14 cellular contexts compared by ENCODE assay signal in the genomic region with DNA sequence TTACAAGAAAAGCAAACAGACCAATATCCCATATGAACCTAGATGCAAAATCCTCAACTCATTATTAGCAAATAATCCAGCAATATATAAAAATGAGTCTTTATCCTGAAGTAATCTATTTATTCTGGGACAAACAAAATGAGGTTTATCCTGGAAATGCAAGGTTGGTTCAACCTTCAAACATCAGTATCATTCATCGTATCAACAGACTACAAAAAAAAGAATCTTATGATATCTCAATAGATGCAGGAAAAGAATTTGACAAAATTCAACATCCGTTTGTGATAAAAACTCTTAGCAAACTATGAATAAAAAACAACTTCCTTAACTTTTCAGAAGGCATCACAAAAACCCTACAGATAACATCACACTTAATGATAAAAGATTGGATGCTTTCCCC. TPM values are rescaled to one million over a fixed set of nuclear protein-coding genes. Genes with fewer than 3 reads are reported as not detected.
DNase-seq lines count a peak whose midpoint lies in the region; ATAC-seq, FAIRE-seq and TF ChIP-seq lines count a peak whose summit lies in the region.
"Had no signal": no experiment of that assay in that cellular context is flagged by ENCODE, and none has a peak within 500 bp of the region (broad histone marks: within the 10 kb centered on the region; RNA-seq: fewer than 3 reads in every experiment).

No MANE protein-coding gene starts in this region.

- H3K36me3 ChIP-seq in DND-41 (ENCODE audit: insufficient read depth, low read length) (no peaks in the 10 kb centered on the region), small intestine (ENCODE audit: control insufficient read depth in 2 of 2, insufficient read depth in 2 of 2, low read length in 2 of 2) (no peaks in the 10 kb centered on the region)

- no peak for TF ChIP-seq CTCF in DND-41 (IDR thresholded peaks at IDR 0.05; ENCODE audit: borderline replicate concordance, extremely low read depth, low read length, poor library complexity, severe bottlenecking)

- no peaks in the 10 kb centered on the region for H3K79me2 ChIP-seq in DND-41 (ENCODE audit: insufficient read depth, low read length)

- FAIRE-seq in small intestine (lab: Jason Lieb, UNC) = no peak

- CTCF ChIA-PET in activated CD4-positive, alpha-beta T cell treated with anti-CD3 and anti-CD28 coated beads, Interleukin-2, amount 10 ng/mL, durations not matched to agents 7 days and 5 days (lab: Charles Lee) = no interaction called here

- peak overlapping the region; percentile 89; the same call in 1 of the 2 replicates for H3K27ac ChIP-seq in DND-41 (ENCODE audit: low read length)
- H3K27ac ChIP-seq in small intestine (ENCODE audit: low read depth in 1 of 2, low read length in 1 of 2) = no peak overlapping the region

- H3K27me3 ChIP-seq in DND-41 (ENCODE audit: insufficient read depth, low read length, poor library complexity) (no peaks in the 10 kb centered on the region), small intestine (ENCODE audit: control insufficient read depth in 2 of 2, insufficient read depth in 2 of 2, low read length in 2 of 2) (no peaks in the 10 kb centered on the region)

- no peaks in the 10 kb centered on the region for H3K9me3 ChIP-seq in DND-41 (ENCODE audit: insufficient read depth, low read length, severe bottlenecking)
- H3K9me3 ChIP-seq in small intestine (ENCODE audit: control insufficient read depth, low read depth) = no peaks in the 10 kb centered on the region

- 89 to 94% (median 93%) methylated on average over 2 of the region's 2 CpGs for WGBS in small intestine, 3 donors

- no peak overlapping the region for H2AFZ ChIP-seq in DND-41 (ENCODE audit: low read depth, low read length)

- H3K4me1 ChIP-seq in DND-41 (ENCODE audit: insufficient read depth, low read length) (peaks cover 28% of the 10 kb centered on the region), small intestine (ENCODE audit: control insufficient read depth in 2 of 2, insufficient read depth in 1 of 2, low read depth in 1 of 2, low read length in 1 of 2) (peaks cover 3 to 7% of the 10 kb centered on the region in 2 donors)

- H3K4me1 Mint-ChIP-seq in activated CD4-positive, alpha-beta T cell treated with anti-CD3 and anti-CD28 coated beads, Interleukin-2, amount 10 ng/mL, durations not matched to agents 7 days and 5 days = peaks cover 33% of the 10 kb centered on the region
- H3K4me1 Mint-ChIP-seq in activated T-helper 17 cell treated with anti-CD3 and anti-CD28 coated beads, Interleukin-2, amount 50 U/mL, for 72 hours = peaks cover 10% of the 10 kb centered on the region

- H4K20me1 ChIP-seq in DND-41 (ENCODE audit: insufficient read depth, low read length) = no peaks in the 10 kb centered on the region

- H3K27ac Mint-ChIP-seq in activated CD4-positive, alpha-beta T cell treated with anti-CD3 and anti-CD28 coated beads, Interleukin-2, amount 10 ng/mL, durations not matched to agents 7 days and 5 days = peak overlapping the region; percentile 68
- peak overlapping the region; percentile 95 for H3K27ac Mint-ChIP-seq in activated T-helper 17 cell treated with anti-CD3 and anti-CD28 coated beads, Interleukin-2, amount 50 U/mL, for 72 hours

- no peak overlapping the region for H3K4me2 ChIP-seq in DND-41 (ENCODE audit: insufficient read depth, low read length)

- no peak overlapping the region for H3K9ac ChIP-seq in DND-41 (ENCODE audit: low read depth, low read length)

- H3K27me3 Mint-ChIP-seq in activated CD4-positive, alpha-beta T cell treated with anti-CD3 and anti-CD28 coated beads, Interleukin-2, amount 10 ng/mL, durations not matched to agents 7 days and 5 days = peaks cover 2% of the 10 kb centered on the region
- no peaks in the 10 kb centered on the region for H3K27me3 Mint-ChIP-seq in activated T-helper 17 cell treated with anti-CD3 and anti-CD28 coated beads, Interleukin-2, amount 50 U/mL, for 72 hours

- ATAC-seq in DND-41 (ENCODE audit: insufficient read depth, low read depth) (no peak), HG02678 (IDR thresholded peaks at IDR 0.05; ENCODE audit: unreplicated experiment) (no peak)
- no peak for ATAC-seq in activated T-helper 17 cell treated with anti-CD3 and anti-CD28 coated beads, Interleukin-2, amount 50 U/mL, for 72 hours (replicated peaks)

- H3K4me3 Mint-ChIP-seq in activated CD4-positive, alpha-beta T cell treated with anti-CD3 and anti-CD28 coated beads, Interleukin-2, amount 10 ng/mL, durations not matched to agents 7 days and 5 days = no peak overlapping the region
- peak overlapping the region; percentile 92 for H3K4me3 Mint-ChIP-seq in activated T-helper 17 cell treated with anti-CD3 and anti-CD28 coated beads, Interleukin-2, amount 50 U/mL, for 72 hours

- DNase-seq in activated CD4-positive, alpha-beta T cell treated with anti-CD3 and anti-CD28 coated beads, Interleukin-2, amount 10 ng/mL, durations not matched to agents 7 days and 5 days = no peak
- no peak for DNase-seq in activated CD4-positive, alpha-beta T cell treated with anti-CD3 and anti-CD28 coated beads for 4 hours
- DNase-seq in AG08395 (ENCODE audit: low spot score) (peak; percentile 3), DND-41 (no peak), nucleus accumbens (lab: John Stamatoyannopoulos, UW) (no peak), small intestine (no peak)
- DNase-seq: AML-193, HCEC 1CT, NCI-H146, NCI-H2081 treated with DMSO at 0.1 percent for 48 hours, NCI-H226, NCI-H526 had no signal

- peaks cover 17% of the 10 kb centered on the region for H3K9me3 Mint-ChIP-seq in activated CD4-positive, alpha-beta T cell treated with anti-CD3 and anti-CD28 coated beads, Interleukin-2, amount 10 ng/mL, durations not matched to agents 7 days and 5 days
- H3K9me3 Mint-ChIP-seq in activated T-helper 17 cell treated with anti-CD3 and anti-CD28 coated beads, Interleukin-2, amount 50 U/mL, for 72 hours = peaks cover 4% of the 10 kb centered on the region

- peaks cover 15% of the 10 kb centered on the region for H3K36me3 Mint-ChIP-seq in activated CD4-positive, alpha-beta T cell treated with anti-CD3 and anti-CD28 coated beads, Interleukin-2, amount 10 ng/mL, durations not matched to agents 7 days and 5 days (ENCODE audit: low read depth)
- H3K36me3 Mint-ChIP-seq in activated T-helper 17 cell treated with anti-CD3 and anti-CD28 coated beads, Interleukin-2, amount 50 U/mL, for 72 hours (ENCODE audit: low read depth) = no peaks in the 10 kb centered on the region

- no peak overlapping the region for H3K4me3 ChIP-seq in DND-41 (ENCODE audit: low read depth in 1 of 2, low read length in 2 of 2)
- no peak overlapping the region for H3K4me3 ChIP-seq in small intestine (ENCODE audit: low read depth in 1 of 2, low read length in 2 of 2)

- POLR2A ChIA-PET in activated CD4-positive, alpha-beta T cell treated with anti-CD3 and anti-CD28 coated beads, Interleukin-2, amount 10 ng/mL, durations not matched to agents 7 days and 5 days (lab: Charles Lee) = no interaction called here

RNA-seq across cellular contexts. Expression of a gene that starts 18.4 kb away (rescaled TPM):
- total RNA-seq in activated CD4-positive, alpha-beta T cell treated with anti-CD3 and anti-CD28 coated beads, Interleukin-2, amount 10 ng/mL, durations not matched to agents 7 days and 5 days = 1 to 10 TPM; 2.8 TPM
- 1 to 10 TPM; 4.6 to 4.8 TPM for total RNA-seq in activated T-helper 17 cell treated with anti-CD3 and anti-CD28 coated beads, Interleukin-2, amount 50 U/mL, for 72 hours
- polyA plus RNA-seq in small intestine = 10 to 100 TPM in 1 of 3 donors, 1 to 10 TPM in 2; 1.8 to 14.5 (median 3.8) TPM

RNA-seq across cellular contexts. Expression of a gene that starts 24.9 kb away (rescaled TPM):
- total RNA-seq in activated CD4-positive, alpha-beta T cell treated with anti-CD3 and anti-CD28 coated beads, Interleukin-2, amount 10 ng/mL, durations not matched to agents 7 days and 5 days = 10 to 100 TPM; 31.3 to 32.9 TPM
- total RNA-seq in activated T-helper 17 cell treated with anti-CD3 and anti-CD28 coated beads, Interleukin-2, amount 50 U/mL, for 72 hours = 10 to 100 TPM; 17.2 to 19.8 TPM
- 10 to 100 TPM; 29.0 to 35.8 (median 34.6) TPM for polyA plus RNA-seq in small intestine
